In the genomic region with DNA sequence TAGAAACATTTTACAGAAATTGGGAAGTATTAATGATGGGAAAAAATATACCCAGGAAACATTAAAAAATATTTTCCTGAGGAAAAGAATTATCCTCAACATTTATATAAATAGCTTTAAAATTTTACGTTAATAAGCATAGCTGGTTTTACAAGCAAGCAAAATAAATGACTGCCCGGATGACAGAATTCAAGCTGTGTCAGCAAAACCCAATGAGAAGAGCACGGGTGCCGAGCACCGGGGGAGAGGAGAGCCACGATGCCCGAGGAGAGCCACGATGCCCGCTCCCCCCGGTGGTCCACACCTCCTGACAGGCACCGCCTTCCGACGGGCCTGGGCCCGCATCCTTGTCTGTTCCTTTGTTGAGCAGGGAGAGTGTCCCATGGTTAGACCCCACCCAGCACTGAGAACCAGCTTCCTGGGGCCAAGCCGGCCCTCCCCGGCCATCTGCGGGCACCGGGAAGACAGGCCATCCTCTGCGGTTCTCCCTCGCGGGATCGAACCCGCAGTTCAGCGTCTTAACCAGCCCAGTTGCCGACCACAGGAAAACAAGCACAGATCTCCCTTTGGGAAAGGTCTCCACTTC, we compare ENCODE assay signal across 27 cellular contexts.
DNase-seq lines count a peak whose midpoint lies in the region; ATAC-seq, FAIRE-seq and TF ChIP-seq lines count a peak whose summit lies in the region.
"Had no signal": no experiment of that assay in that cellular context is flagged by ENCODE, and none has a peak within 500 bp of the region (broad histone marks: within the 10 kb centered on the region; RNA-seq: fewer than 3 reads in every experiment).

No MANE protein-coding gene starts in this region.

- ATAC-seq in IMR-90 (ENCODE audit: low read depth) (no peak), HepG2 (no peak)
- ATAC-seq in stimulated activated effector memory CD8-positive, alpha-beta T cell treated with anti-CD3 and anti-CD28 coated beads, Interleukin-12 subunit alpha, Interleukin-12 subunit beta, amount 100 ng/mL, for 72 hours = peak; percentile 27

- no peaks in the 10 kb centered on the region for H3K9me3 Mint-ChIP-seq in stimulated activated effector memory CD8-positive, alpha-beta T cell treated with anti-CD3 and anti-CD28 coated beads, Interleukin-12 subunit alpha, Interleukin-12 subunit beta, amount 100 ng/mL, for 72 hours
- H3K9me3 Mint-ChIP-seq: CD14-positive monocyte; CD8-positive, alpha-beta memory T cell; H9 had no signal

- H4K8ac ChIP-seq in IMR-90 (ENCODE audit: low read depth in 2 of 2, low read length in 2 of 2) = no peak overlapping the region

- H4K20me1 ChIP-seq in IMR-90 (ENCODE audit: insufficient read depth, low read length) = no peaks in the 10 kb centered on the region
- no peaks in the 10 kb centered on the region for H4K20me1 ChIP-seq in HepG2 (ENCODE audit: insufficient read depth, low read length)

- intact Hi-C loops in IMR-90 (cut with micrococcal nuclease) = no loop called here
- intact Hi-C loops in HepG2 (cut with micrococcal nuclease; ENCODE audit: unreplicated experiment) = no loop called here
- intact Hi-C loops in stomach (cut with DNase I; ENCODE audit: low total_unique reads) = loop anchor here (5.0 kb wide), 1 partner anchor 126 kb away; no protein-coding TSS in a partner anchor

- no peak overlapping the region for H3K23ac ChIP-seq in IMR-90 (ENCODE audit: low read depth, low read length)

- H2AK9ac ChIP-seq in IMR-90 (replicated peaks; ENCODE audit: low read depth, low read length, poor library complexity) = no peak overlapping the region

- no peak for TF ChIP-seq POLR2A in IMR-90 (IDR thresholded peaks at IDR 0.05; ENCODE audit: low read depth, low read length)
- no peak for TF ChIP-seq POLR2A in HepG2 (IDR thresholded peaks at IDR 0.05; ENCODE audit: insufficient read depth in 1 of 2, low read depth in 2 of 2, low read length in 2 of 2)
- TF ChIP-seq POLR2A in stomach (IDR thresholded peaks at IDR 0.05) = no peak

- 0 out of 2 replicates have a peak, but pooled peaks cover 3% of the 10 kb centered on the region for H3K27me3 ChIP-seq in IMR-90 (ENCODE audit: control insufficient read depth, insufficient read depth, low read length)
- peaks cover 4 to 28% of the 10 kb centered on the region in 2 experiments; a peak in 4 of 5 replicates for H3K27me3 ChIP-seq in HepG2 (ENCODE audit: control insufficient read depth in 1 of 2, insufficient read depth in 2 of 2, low read length in 2 of 2)
- H3K27me3 ChIP-seq in stomach = no peaks in the 10 kb centered on the region

- no peak overlapping the region for H3K4ac ChIP-seq in IMR-90 (ENCODE audit: low read depth, low read length)

- no peaks in the 10 kb centered on the region for H3K4me1 Mint-ChIP-seq in stimulated activated effector memory CD8-positive, alpha-beta T cell treated with anti-CD3 and anti-CD28 coated beads, Interleukin-12 subunit alpha, Interleukin-12 subunit beta, amount 100 ng/mL, for 72 hours
- H3K4me1 Mint-ChIP-seq: B cell; CD14-positive monocyte; CD8-positive, alpha-beta memory T cell; IgD-negative memory B cell had no signal

- no peak for TF ChIP-seq RAD21 in IMR-90 (IDR thresholded peaks at IDR 0.05; ENCODE audit: low read length)
- TF ChIP-seq RAD21 in HepG2 (CRISPR knock-in tag; IDR thresholded peaks at IDR 0.05) = no peak

- H3K79me2 ChIP-seq in HepG2 (ENCODE audit: insufficient read depth, low read length) = no peaks in the 10 kb centered on the region

- in situ Hi-C loops in IMR-90 (cut with MboI; ENCODE audit: low sequenced_read_pairs) = loop anchor here (10.0 kb wide), 2 partner anchors 128 to 378 kb away; no protein-coding TSS in a partner anchor
- in situ Hi-C loops in HepG2 (cut with HindIII; ENCODE audit: extremely low pct_ligation_motif_present, low pct_unique_long_range_greater_than_20kb) = no loop called here

- no peak overlapping the region for H3K4me3 Mint-ChIP-seq in stimulated activated effector memory CD8-positive, alpha-beta T cell treated with anti-CD3 and anti-CD28 coated beads, Interleukin-12 subunit alpha, Interleukin-12 subunit beta, amount 100 ng/mL, for 72 hours
- H3K4me3 Mint-ChIP-seq: B cell; CD14-positive monocyte; CD8-positive, alpha-beta memory T cell; H9 had no signal

- H3K4me3 ChIP-seq in IMR-90 (ENCODE audit: insufficient read depth, low read depth, low read length) = no peak overlapping the region
- H3K4me3 ChIP-seq in HepG2 (replicated peaks in 1 of 3; ENCODE audit: insufficient read depth in 1 of 3, low read depth in 2 of 3, low read length in 3 of 3) = no peak overlapping the region
- H3K4me3 ChIP-seq in stomach = no peak overlapping the region
- H3K4me3 ChIP-seq: SK-N-MC had no signal

- no peak for TF ChIP-seq CTCF in GM20000 (IDR thresholded peaks at IDR 0.05; ENCODE audit: extremely low read depth, missing control alignments)
- TF ChIP-seq CTCF in IMR-90 (conservative IDR thresholded peaks at IDR 0.05; ENCODE audit: low read depth, low read length) = no peak
- TF ChIP-seq CTCF in HepG2 (CRISPR knock-in tag; IDR thresholded peaks at IDR 0.05) = no peak
- TF ChIP-seq CTCF in stomach (IDR thresholded peaks at IDR 0.05) = no peak

- no peak overlapping the region for H3K18ac ChIP-seq in IMR-90 (ENCODE audit: low read depth, low read length)

- H4K5ac ChIP-seq in IMR-90 (ENCODE audit: low read depth, low read length) = no peak overlapping the region

- CTCF ChIA-PET in IMR-90 (lab: Yijun Ruan, JAX) = interaction anchor here (1.0 kb wide), 1 partner anchor 20 kb away, joined by 3 read pairs; no protein-coding TSS in a partner anchor
- CTCF ChIA-PET in HepG2 (lab: Yijun Ruan, JAX; ENCODE audit: low intra/inter-chr PET ratio, low total read pairs) = no interaction called here

- H2BK15ac ChIP-seq in IMR-90 (ENCODE audit: low read depth, low read length) = no peak overlapping the region

- no peak overlapping the region for H3K9ac ChIP-seq in IMR-90 (ENCODE audit: low read depth, low read length)
- H3K9ac ChIP-seq in HepG2 (ENCODE audit: insufficient read depth, low read depth, low read length) = no peak overlapping the region

- no peaks in the 10 kb centered on the region for H3K9me1 ChIP-seq in IMR-90 (ENCODE audit: insufficient read depth, low read length)

- H3K36me3 ChIP-seq in IMR-90 (ENCODE audit: control insufficient read depth, insufficient read depth, low read length) (no peaks in the 10 kb centered on the region), HepG2 (replicated peaks in 1 of 2; ENCODE audit: control insufficient read depth in 1 of 2, insufficient read depth in 2 of 2, low read length in 2 of 2) (no peaks in the 10 kb centered on the region), stomach (no peaks in the 10 kb centered on the region)

- DNase-seq in GM20000 (ENCODE audit: low spot score) (peak; percentile 5), IMR-90 (no peak), HepG2 (ENCODE audit: low spot score) (no peak), stomach (no peak), cerebellar nuclear complex (lab: John Stamatoyannopoulos, UW) (no peak)
- DNase-seq in stimulated activated effector memory CD8-positive, alpha-beta T cell treated with anti-CD3 and anti-CD28 coated beads, Interleukin-12 subunit alpha, Interleukin-12 subunit beta, amount 100 ng/mL, for 72 hours (ENCODE audit: low spot score in 2 of 2) = no peak
- no peak for DNase-seq in stimulated activated naive CD4-positive, alpha-beta T cell treated with Interleukin-2 at 50 U/mL for 16 hours (lab: John Stamatoyannopoulos, UW)
- DNase-seq: CD8-positive, alpha-beta memory T cell; DMS 273 treated with DMSO at 0.1 percent for 48 hours; DMS79 treated with DMSO at 0.1 percent for 48 hours; GF-D8; H9; NCI-H1092; NCI-H1417 treated with DMSO at 0.1 percent for 48 hours; NCI-H187; NCI-H2081 treated with DMSO at 0.1 percent for 48 hours; NCI-H2171; NCI-H226; NCI-H510A; NCI-H69; SIG-M5 had no signal

- 97% methylated on average over 9 of the region's 25 CpGs; no CpG with 5 or more reads in 1 of the 2 experiments for WGBS in IMR-90 (ENCODE audit: extremely low coverage in 2 of 2, insufficient read length in 1 of 2), 2 experiments
- WGBS in HepG2 (ENCODE audit: low lambda C conversion rate) = 33% methylated on average over 24 of the region's 25 CpGs
- 89 to 95% (median 91%) methylated on average over 22 to 25 of the region's 25 CpGs for WGBS in stomach, 5 donors

- dilution Hi-C loops in IMR-90 (cut with HindIII; ENCODE audit: low sequenced_read_pairs, unreplicated experiment) = no loop called here

- no peak overlapping the region for H3K14ac ChIP-seq in IMR-90 (replicated peaks; ENCODE audit: low read depth, low read length)

- 0 out of 2 replicates have a peak, but pooled peaks cover 2% of the 10 kb centered on the region for H3K4me1 ChIP-seq in IMR-90 (ENCODE audit: control insufficient read depth, insufficient read depth, low read length)
- H3K4me1 ChIP-seq in HepG2 (ENCODE audit: insufficient read depth, low read length) = no peaks in the 10 kb centered on the region
- no peaks in the 10 kb centered on the region for H3K4me1 ChIP-seq in stomach

- no peaks in the 10 kb centered on the region for H3K79me1 ChIP-seq in IMR-90 (ENCODE audit: low read depth in 1 of 2, low read length in 2 of 2)

- H3K36me3 Mint-ChIP-seq in stimulated activated effector memory CD8-positive, alpha-beta T cell treated with anti-CD3 and anti-CD28 coated beads, Interleukin-12 subunit alpha, Interleukin-12 subunit beta, amount 100 ng/mL, for 72 hours = no peaks in the 10 kb centered on the region
- H3K36me3 Mint-ChIP-seq: CD14-positive monocyte; CD8-positive, alpha-beta memory T cell; IgD-negative memory B cell had no signal

- H3K9me3 ChIP-seq in IMR-90 (ENCODE audit: control insufficient read depth, insufficient read depth, low read length) = no peaks in the 10 kb centered on the region
- H3K9me3 ChIP-seq in HepG2 (ENCODE audit: low read length) = no peaks in the 10 kb centered on the region
- no peaks in the 10 kb centered on the region for H3K9me3 ChIP-seq in stomach

- BruUV-seq in IMR-90 (replicated peaks; lab: Mats Ljungman, UMichigan) (no TSS peak), HepG2 (replicated peaks; lab: Mats Ljungman, UMichigan) (no TSS peak)

- H3K27ac ChIP-seq in IMR-90 (ENCODE audit: insufficient read depth, low read length) (no peak overlapping the region), HepG2 (ENCODE audit: extremely low read length, insufficient read depth, low read length) (no peak overlapping the region), stomach (no peak overlapping the region)
- H3K27ac ChIP-seq: RWPE1, SK-N-MC had no signal

- no peak overlapping the region for H2BK5ac ChIP-seq in IMR-90 (ENCODE audit: low read depth, low read length, poor library complexity, severe bottlenecking)

- no peak overlapping the region for H2AK5ac ChIP-seq in IMR-90 (ENCODE audit: low read depth, low read length)

- no peak overlapping the region for H2BK20ac ChIP-seq in IMR-90 (ENCODE audit: low read depth, low read length)

- no peak overlapping the region for H3K56ac ChIP-seq in IMR-90 (ENCODE audit: extremely low read depth, insufficient read depth, low read length)

- no peak overlapping the region for H2AFZ ChIP-seq in IMR-90 (replicated peaks; ENCODE audit: low read length, poor library complexity)
- no peak overlapping the region for H2AFZ ChIP-seq in HepG2 (ENCODE audit: low read length)

- POLR2A ChIA-PET in IMR-90 (lab: Charles Lee; ENCODE audit: unreplicated experiment) = no interaction called here
- POLR2A ChIA-PET in HepG2 (lab: Yijun Ruan, JAX) = no interaction called here

- no peak for FAIRE-seq in HepG2 (lab: Jason Lieb, UNC)
- FAIRE-seq: GM12891 had no signal

- H4K91ac ChIP-seq in IMR-90 (ENCODE audit: insufficient read depth, low read depth, low read length) = no peak overlapping the region

- H3K4me2 ChIP-seq in IMR-90 (ENCODE audit: low read depth, low read length) = no peak overlapping the region
- no peak overlapping the region for H3K4me2 ChIP-seq in HepG2 (ENCODE audit: low read depth, low read length)

- no peak for TF ChIP-seq EP300 in HepG2 (IDR thresholded peaks at IDR 0.05; ENCODE audit: low read depth in 2 of 2, low read length in 2 of 2)
- TF ChIP-seq EP300 in HepG2 (CRISPR knock-in tag; IDR thresholded peaks at IDR 0.05; ENCODE audit: borderline replicate concordance) = no peak
- TF ChIP-seq EP300 in stomach (IDR thresholded peaks at IDR 0.05) = no peak

- H2BK120ac ChIP-seq in IMR-90 (ENCODE audit: low read depth, low read length) = no peak overlapping the region

- no peak overlapping the region for H3K27ac Mint-ChIP-seq in stimulated activated effector memory CD8-positive, alpha-beta T cell treated with anti-CD3 and anti-CD28 coated beads, Interleukin-12 subunit alpha, Interleukin-12 subunit beta, amount 100 ng/mL, for 72 hours
- H3K27ac Mint-ChIP-seq: B cell; CD14-positive monocyte; CD8-positive, alpha-beta memory T cell; IgD-negative memory B cell had no signal
